ENCODE assay signal across 29 cellular contexts in genomic region chr21:42110691-42111469, GRCh38. TPM values are rescaled to one million over a fixed set of nuclear protein-coding genes. Genes with fewer than 3 reads are reported as not detected.
"Had no signal": no experiment of that assay in that cellular context is flagged by ENCODE, and none has a peak within 500 bp of the region (broad histone marks: within the 10 kb centered on the region; RNA-seq: fewer than 3 reads in every experiment).

No MANE protein-coding gene starts in this region.

- H3K27me3 ChIP-seq: dorsolateral prefrontal cortex, foreskin keratinocyte, right lobe of liver, suprapubic skin, transverse colon, upper lobe of right lung, uterus had no signal

- H3K36me3 ChIP-seq: esophagus muscularis mucosa, gastroesophageal sphincter, lower lobe of right lung, neutrophil, right lobe of liver, suprapubic skin, transverse colon, upper lobe of right lung, uterus had no signal

- H3K4me1 ChIP-seq: parathyroid adenoma, uterus had no signal

- H3K27ac ChIP-seq: esophagus muscularis mucosa, foreskin keratinocyte, gastroesophageal sphincter, lower lobe of right lung, neutrophil, parathyroid adenoma, right lobe of liver, suprapubic skin, transverse colon, upper lobe of right lung, uterus had no signal

- DNase-seq: effector CD4-positive, alpha-beta T cell; endodermal cell; foreskin keratinocyte; hypothalamus; immature natural killer cell; islet precursor cell; left ventricle myocardium superior; lower lobe of right lung; natural killer cell; right lobe of liver; small intestine; stimulated activated CD4-positive, alpha-beta T cell treated with anti-CD3 and anti-CD28 coated beads, Interleukin-12 subunit alpha, Interleukin-12 subunit beta, amount 100 ng/mL, for 4 hours; stimulated activated CD4-positive, alpha-beta T cell treated with anti-CD3 and anti-CD28 coated beads, Interleukin-1b, Interleukin-23, amount 100 ng/mL, for 48 hours; stimulated activated CD4-positive, alpha-beta T cell treated with anti-CD3 and anti-CD28 coated beads, Interleukin-4, amount 100 ng/mL, for 1 hour; stimulated activated CD8-positive, alpha-beta memory T cell treated with anti-CD3 and anti-CD28 coated beads, Interleukin-4, amount 100 ng/mL, for 48 hours; stimulated activated naive CD4-positive, alpha-beta T cell; stimulated activated naive CD8-positive, alpha-beta T cell treated with anti-CD3 and anti-CD28 coated beads, Interleukin-15, amount 100 ng/mL, for 72 hours; transverse colon; upper lobe of right lung; uterus had no signal

- H2AFZ ChIP-seq: parathyroid adenoma had no signal

- H3K9ac ChIP-seq: parathyroid adenoma had no signal

- ATAC-seq: foreskin keratinocyte; gastroesophageal sphincter; left ventricle myocardium superior; lower lobe of right lung; natural killer cell; right lobe of liver; stimulated activated naive CD8-positive, alpha-beta T cell treated with anti-CD3 and anti-CD28 coated beads, Interleukin-15, amount 100 ng/mL, for 72 hours; upper lobe of right lung had no signal

- H3K4me3 ChIP-seq: dorsolateral prefrontal cortex, esophagus muscularis mucosa, gastroesophageal sphincter, lower lobe of right lung, right lobe of liver, suprapubic skin, transverse colon, upper lobe of right lung, uterus had no signal

- H3K9me3 ChIP-seq: esophagus muscularis mucosa, gastroesophageal sphincter, lower lobe of right lung, neutrophil, right lobe of liver, suprapubic skin, transverse colon, upper lobe of right lung, uterus had no signal

- H3K79me2 ChIP-seq: parathyroid adenoma had no signal

RNA-seq across cellular contexts. Expression of gene UMODL1, which starts 39.8 kb away (rescaled TPM):
- total RNA-seq: epithelial cell of proximal tubule, fibroblast of lung, foreskin keratinocyte, gastroesophageal sphincter, left ventricle myocardium superior, omental fat pad, uterus had no signal
